Comparison of ENCODE assay signal across 8 cellular contexts in genomic region chr12:89663577-89664357, GRCh38. TPM values are rescaled to one million over a fixed set of nuclear protein-coding genes. Genes with fewer than 3 reads are reported as not detected.
A peak's percentile ranks its signal among the peaks of the same experiment; 100 is the strongest.
DNase-seq lines count a peak whose midpoint lies in the region; ATAC-seq, FAIRE-seq and TF ChIP-seq lines count a peak whose summit lies in the region.

No MANE protein-coding gene starts in this region.

- H3K79me2 ChIP-seq in PC-3 (ENCODE audit: low read length): peaks cover 94% of the 10 kb centered on the region

- H3K4me2 ChIP-seq in A549 (peak overlapping the region; percentile 21), PC-3 (ENCODE audit: low read length) (peak overlapping the region; percentile 28)

- no TSS peak for BruUV-seq in PC-3 (replicated peaks; lab: Mats Ljungman, UMichigan)

- no peaks in the 10 kb centered on the region for H3F3A ChIP-seq in PC-3 (ENCODE audit: low read length, unreplicated experiment)

- intact Hi-C loops in PC-3 (cut with micrococcal nuclease) (no loop called here), dorsolateral prefrontal cortex (cut with DNase I) (no loop called here)

- TF ChIP-seq RAD21 in A549 (conservative IDR thresholded peaks at IDR 0.05 in 1 of 2, IDR thresholded peaks at IDR 0.05 in 1 of 2): no peak

- H3K27ac ChIP-seq in A549 (peak overlapping the region in 1 of 2 experiments; percentile 38; a peak in 2 of 6 replicates), PC-3 (ENCODE audit: low read length) (peak overlapping the region; percentile 38), dorsolateral prefrontal cortex (peak overlapping the region in 41 of 59 donors; percentile 0 to 77 (median 44)), Peyer's patch (no peak overlapping the region)

- FAIRE-seq in A549 (lab: Jason Lieb, UNC): no peak

- WGBS in A549 (ENCODE audit: missing lambda C conversion rate): 66% methylated on average over 4 of the region's 4 CpGs

- H3K9ac ChIP-seq in PC-3 (ENCODE audit: low read length): no peak overlapping the region

- H3K9me3 ChIP-seq in A549 (no peaks in the 10 kb centered on the region), PC-3 (ENCODE audit: low read length) (no peaks in the 10 kb centered on the region), Peyer's patch (no peaks in the 10 kb centered on the region)

- H4K20me1 ChIP-seq in PC-3 (ENCODE audit: low read length): peaks cover 56% of the 10 kb centered on the region

- H3K36me3 ChIP-seq in PC-3 (ENCODE audit: low read depth, low read length) (0 out of 2 replicates have a peak, but pooled peaks cover 3% of the 10 kb centered on the region), Peyer's patch (no peaks in the 10 kb centered on the region)

- POLR2A ChIA-PET in A549 (lab: Yijun Ruan, JAX): no interaction called here
- POLR2A ChIA-PET in PC-3 (lab: Charles Lee; ENCODE audit: unreplicated experiment): interaction anchor here (0.6 kb wide), 1 partner anchor 44 kb away, joined by 38 read pairs; no protein-coding TSS in a partner anchor

- H3K27me3 ChIP-seq in PC-3 (ENCODE audit: low read length) (no peaks in the 10 kb centered on the region), dorsolateral prefrontal cortex (no peaks in the 10 kb centered on the region), Peyer's patch (no peaks in the 10 kb centered on the region)

- peaks cover 42% of the 10 kb centered on the region for H3K4me1 ChIP-seq in A549
- peaks cover 18% of the 10 kb centered on the region for H3K4me1 ChIP-seq in PC-3 (ENCODE audit: insufficient read depth, low read length)
- peaks cover 0 to 29% (median 11%) of the 10 kb centered on the region in 4 donors for H3K4me1 ChIP-seq in Peyer's patch

- no peak for TF ChIP-seq POLR2A in A549 (IDR thresholded peaks at IDR 0.05; ENCODE audit: low read length)
- TF ChIP-seq POLR2A in Peyer's patch (IDR thresholded peaks at IDR 0.05): no peak

- ATAC-seq in A549 (peak in 1 of 2 experiments; percentile 58; a peak in 3 of 6 replicates), GM18520 (IDR thresholded peaks at IDR 0.05; ENCODE audit: unreplicated experiment) (peak; percentile 57), HG02970 (IDR thresholded peaks at IDR 0.05; ENCODE audit: low FRiP score, unreplicated experiment) (peak; percentile 65), PC-3 (peak; percentile 86)

- TF ChIP-seq CTCF in A549 (IDR thresholded peaks at IDR 0.05): no peak
- no peak for TF ChIP-seq CTCF in PC-3 (conservative IDR thresholded peaks at IDR 0.05; ENCODE audit: low read depth, low read length)
- TF ChIP-seq CTCF in dorsolateral prefrontal cortex (IDR thresholded peaks at IDR 0.05 in 54 of 56, conservative IDR thresholded peaks at IDR 0.05 in 2 of 56; ENCODE audit: low read depth in 1 of 56, partially characterized antibody in 56 of 56): no peak
- TF ChIP-seq CTCF in Peyer's patch (IDR thresholded peaks at IDR 0.05): no peak

- H3K9me2 ChIP-seq in PC-3 (replicated peaks; ENCODE audit: low read length): no peaks in the 10 kb centered on the region

- CTCF ChIA-PET in A549 (lab: Yijun Ruan, JAX): interaction anchor here (1.1 kb wide), 1 partner anchor 45 kb away, joined by 3 read pairs; the partner anchor contains the start of gene ATP2B1
- CTCF ChIA-PET in PC-3 (lab: Charles Lee): no interaction called here

- TF ChIP-seq EP300 in A549 (IDR thresholded peaks at IDR 0.05): no peak

- H3K4me3 ChIP-seq in A549 (no peak overlapping the region), PC-3 (ENCODE audit: low read length) (no peak overlapping the region), dorsolateral prefrontal cortex (peak overlapping the region in 1 of 59 donors; percentile 9), Peyer's patch (no peak overlapping the region)

- H2AFZ ChIP-seq in PC-3 (ENCODE audit: low read length): no peak overlapping the region

- DNase-seq in A549 (ENCODE audit: low read depth in 1 of 2, low spot score in 1 of 2) (no peak), PC-3 (peak; percentile 66), dorsolateral prefrontal cortex (no peak), mesenteric fat pad (ENCODE audit: low spot score) (no peak), T1000 (lab: John Stamatoyannopoulos, UW) (no peak), Peyer's patch (no peak)

TF ChIP-seq in A549, 52 proteins besides CTCF, POLR2A, EP300 and RAD21:
- no peak for TF ChIP-seq USF2 (IDR thresholded peaks at IDR 0.05)
- TF ChIP-seq GATA3 (IDR thresholded peaks at IDR 0.05; ENCODE audit: borderline replicate concordance): no peak
- no peak for TF ChIP-seq FOSL2 (IDR thresholded peaks at IDR 0.05)
- TF ChIP-seq FOSL2 (CRISPR knock-in tag; IDR thresholded peaks at IDR 0.05): peak; percentile 53; the same call in 1 of the 2 replicates
- no peak for TF ChIP-seq NPAS2 (CRISPR knock-in tag; IDR thresholded peaks at IDR 0.05; ENCODE audit: borderline replicate concordance)
- TF ChIP-seq EHMT2 (IDR thresholded peaks at IDR 0.05; ENCODE audit: low read depth): no peak
- TF ChIP-seq BCL3 (IDR thresholded peaks at IDR 0.05): no peak

RNA-seq across cellular contexts. Expression of gene ATP2B1, which starts 44.9 kb away (rescaled TPM):
- 132 and 142 TPM in 2 replicates for polyA plus RNA-seq in A549 (2011; rRNA removed)
- polyA plus RNA-seq in A549 (2012; cell fraction: cytosol; rRNA removed): 10.9 and 11.0 TPM in 2 replicates
- 8.7 and 14.5 TPM in 2 replicates for polyA plus RNA-seq in A549 (2012; cell fraction: nucleus; rRNA removed)
- polyA plus RNA-seq in A549 (2017; fragmentation: RNase III; extraction: RNeasy Plus Mini Kit Qiagen cat#74134 plus additional on column Dnase treatment): 52.7 to 56.2 TPM (median 56.0 TPM) in 3 replicates
- polyA minus RNA-seq in A549 (2011; rRNA and poly(A)+ RNA removed): 66.7 and 74.1 TPM in 2 replicates
- 48.5 and 61.9 TPM in 2 replicates for total RNA-seq in PC-3 (2014; rRNA removed)
- total RNA-seq in dorsolateral prefrontal cortex: 100 to 1,000 TPM in 117 of 120 experiments, 10 to 100 TPM in 3; 86.2 to 415 (median 270) TPM
- total RNA-seq in mesenteric fat pad: 36.9 TPM
- total RNA-seq in Peyer's patch: 100 to 1,000 TPM in 1 of 4 donors, 10 to 100 TPM in 3; 79.2 to 117 (median 85.7) TPM

Comparison
In these comparisons a context has a peak if more than half of its experiments do, and no peak if none do; other contexts are left out.
1. H3K27ac ChIP-seq: peak in PC-3 (single experiment) and dorsolateral prefrontal cortex (41 of 59); none in Peyer's patch (0 of 4).